ENCODE assay signal across 23 cellular contexts in genomic region chr4:175290401-175290800, GRCh38.
DNase-seq lines count a peak whose midpoint lies in the region; ATAC-seq and TF ChIP-seq lines count a peak whose summit lies in the region.
"Had no signal": no experiment of that assay in that cellular context is flagged by ENCODE, and none has a peak within 500 bp of the region (broad histone marks: within the 10 kb centered on the region; RNA-seq: fewer than 3 reads in every experiment).

No MANE protein-coding gene starts in this region.

- no peak overlapping the region for H3K4me3 Mint-ChIP-seq in chondrocyte (ENCODE audit: unreplicated experiment)
- H3K4me3 Mint-ChIP-seq: activated CD4-positive, alpha-beta T cell treated with anti-CD3 and anti-CD28 coated beads, Interleukin-2, amount 10 ng/mL, durations not matched to agents 24 days and 14 days; activated naive CD8-positive, alpha-beta T cell; activated T-helper 1 cell treated with anti-CD3 and anti-CD28 coated beads, Interleukin-12 subunit alpha, Interleukin-12 subunit beta, Interleukin-2, Interleukin-4 antibody, amounts not matched to agents 30 ng/mL and 10 ng/mL and 1 ng/mL, durations not matched to agents 14 hours and 24 hours and 36 hours; B cell; nephron progenitor cell; T-helper 17 cell had no signal

- no peaks in the 10 kb centered on the region for H3K27me3 Mint-ChIP-seq in chondrocyte (ENCODE audit: low read depth)
- H3K27me3 Mint-ChIP-seq: activated CD4-positive, alpha-beta T cell treated with anti-CD3 and anti-CD28 coated beads, Interleukin-2, amount 10 ng/mL, durations not matched to agents 24 days and 14 days; activated naive CD8-positive, alpha-beta T cell; B cell; T-helper 17 cell had no signal

- peaks cover 18% of the 10 kb centered on the region for H3K4me1 Mint-ChIP-seq in chondrocyte (ENCODE audit: low read depth)
- H3K4me1 Mint-ChIP-seq: activated CD4-positive, alpha-beta T cell treated with anti-CD3 and anti-CD28 coated beads, Interleukin-2, amount 10 ng/mL, durations not matched to agents 24 days and 14 days; B cell; nephron progenitor cell; T-helper 17 cell had no signal

- TF ChIP-seq CTCF in AG10803 (conservative IDR thresholded peaks at IDR 0.05; ENCODE audit: low read length) (no peak), chondrocyte (IDR thresholded peaks at IDR 0.05) (no peak)

- DNase-seq in AG10803 (ENCODE audit: low read depth): peak; percentile 62
- DNase-seq in LHCN-M2 (ENCODE audit: low read depth): peak; percentile 48
- DNase-seq in chondrocyte (ENCODE audit: low spot score): no peak
- DNase-seq in skeletal muscle cell (ENCODE audit: low read depth): peak; percentile 75
- DNase-seq in NCI-H1092 (lab: John Stamatoyannopoulos, UW): no peak
- no peak for DNase-seq in T1000 (lab: John Stamatoyannopoulos, UW)
- DNase-seq: activated CD4-positive, alpha-beta T cell treated with anti-CD3 and anti-CD28 coated beads, Interleukin-2, amount 10 ng/mL, durations not matched to agents 24 days and 14 days; DND-41; foreskin melanocyte; left lung; MV-4-11; NCI-H187 treated with DMSO at 0.1 percent for 48 hours; NCI-H69; nephron progenitor cell; right lobe of liver; RPMI8226; T-helper 17 cell; upper lobe of right lung had no signal

- peaks cover 35% of the 10 kb centered on the region for H3K9me3 Mint-ChIP-seq in chondrocyte (ENCODE audit: low read depth)
- H3K9me3 Mint-ChIP-seq: activated CD4-positive, alpha-beta T cell treated with anti-CD3 and anti-CD28 coated beads, Interleukin-2, amount 10 ng/mL, durations not matched to agents 24 days and 14 days had no signal

- H3K27ac Mint-ChIP-seq in chondrocyte (ENCODE audit: unreplicated experiment): peak overlapping the region; percentile 64
- H3K27ac Mint-ChIP-seq: activated CD4-positive, alpha-beta T cell treated with anti-CD3 and anti-CD28 coated beads, Interleukin-2, amount 10 ng/mL, durations not matched to agents 24 days and 14 days; activated naive CD8-positive, alpha-beta T cell; activated T-helper 1 cell treated with anti-CD3 and anti-CD28 coated beads, Interleukin-12 subunit alpha, Interleukin-12 subunit beta, Interleukin-2, Interleukin-4 antibody, amounts not matched to agents 30 ng/mL and 10 ng/mL and 1 ng/mL, durations not matched to agents 14 hours and 24 hours and 36 hours; B cell; nephron progenitor cell; T-helper 17 cell had no signal

- no peak overlapping the region for H3K4me3 ChIP-seq in AG10803 (ENCODE audit: low read length)
- H3K4me3 ChIP-seq in skeletal muscle cell (ENCODE audit: low read depth, low read length): no peak overlapping the region
- H3K4me3 ChIP-seq: left lung, right lobe of liver, SK-N-MC, upper lobe of right lung had no signal

- H3K36me3 Mint-ChIP-seq in chondrocyte (ENCODE audit: low read depth): peaks cover 12% of the 10 kb centered on the region
- H3K36me3 Mint-ChIP-seq: activated naive CD8-positive, alpha-beta T cell had no signal

- ATAC-seq in HG02970 (IDR thresholded peaks at IDR 0.05; ENCODE audit: low FRiP score, unreplicated experiment): no peak
- ATAC-seq: left lung, right lobe of liver, T-helper 17 cell, upper lobe of right lung had no signal

Comparison
In these comparisons a context has a peak if more than half of its experiments do, and no peak if none do; other contexts are left out.
1. DNase-seq: peak in AG10803 (single experiment), LHCN-M2 (single experiment) and skeletal muscle cell (single experiment); none in chondrocyte (single experiment), NCI-H1092 (single experiment) and T1000 (single experiment).